Comparison of ENCODE assay signal across 11 cellular contexts in the genomic region with DNA sequence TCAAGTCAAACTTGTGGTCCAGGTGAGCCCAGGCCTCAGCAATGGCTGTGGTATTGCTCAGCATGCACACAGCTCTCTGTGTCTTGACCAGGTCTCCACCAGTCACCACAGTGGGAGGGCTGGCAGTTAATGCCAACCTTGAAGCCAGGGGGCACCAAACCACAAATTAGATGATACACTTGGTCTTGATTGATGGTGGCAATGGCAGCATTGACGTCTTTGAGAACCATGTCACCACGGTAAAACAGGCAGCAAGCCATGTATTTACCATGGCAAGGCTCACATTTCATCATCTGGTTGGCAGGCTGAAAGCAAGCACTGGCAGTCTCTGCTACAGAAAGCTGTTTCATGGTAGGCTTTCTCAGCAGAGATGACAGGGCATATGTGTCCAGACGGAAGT. TPM values are rescaled to one million over a fixed set of nuclear protein-coding genes. Genes with fewer than 3 reads are reported as not detected.
DNase-seq lines count a peak whose midpoint lies in the region; ATAC-seq, FAIRE-seq and TF ChIP-seq lines count a peak whose summit lies in the region.
"Had no signal": no experiment of that assay in that cellular context is flagged by ENCODE, and none has a peak within 500 bp of the region (broad histone marks: within the 10 kb centered on the region; RNA-seq: fewer than 3 reads in every experiment).

No MANE protein-coding gene starts in this region.

- no peak for FAIRE-seq in GM12892 (lab: Jason Lieb, UNC)

- H3K27me3 Mint-ChIP-seq in activated T-helper 17 cell treated with anti-CD3 and anti-CD28 coated beads, Interleukin-2, amount 50 U/mL, for 72 hours, result no peaks in the 10 kb centered on the region

- no peaks in the 10 kb centered on the region for H3K4me1 Mint-ChIP-seq in activated T-helper 17 cell treated with anti-CD3 and anti-CD28 coated beads, Interleukin-2, amount 50 U/mL, for 72 hours

- DNase-seq in SHP77 (lab: John Stamatoyannopoulos, UW), result peak; percentile 31 to 47
- no peak for DNase-seq in SHP77 treated with DMSO at 0.1 percent for 48 hours (lab: John Stamatoyannopoulos, UW)
- peak in 41 of 76 experiments; percentile 2 to 44 (median 17) for DNase-seq in HUDEP-2 (lab: John Stamatoyannopoulos, UW; ENCODE audit: unreplicated experiment in 76 of 76)
- no peak for DNase-seq in retinal pigment epithelial cell (ENCODE audit: low read depth)
- DNase-seq in GM12892 (ENCODE audit: insufficient read length), result no peak
- DNase-seq in G401 (ENCODE audit: low spot score), result no peak
- DNase-seq in ureter (ENCODE audit: low spot score), result no peak

- in situ Hi-C loops in G401 (cut with HindIII; ENCODE audit: low sequenced_read_pairs), result no loop called here

- no peak for TF ChIP-seq POLR2A in GM12892 (IDR thresholded peaks at IDR 0.05; ENCODE audit: low read depth, low read length)

- no peak overlapping the region for H3K27ac Mint-ChIP-seq in activated T-helper 17 cell treated with anti-CD3 and anti-CD28 coated beads, Interleukin-2, amount 50 U/mL, for 72 hours
- H3K27ac Mint-ChIP-seq: mesothelial cell of epicardium had no signal

- peak; percentile 40 for ATAC-seq in activated T-helper 17 cell treated with anti-CD3 and anti-CD28 coated beads, Interleukin-2, amount 50 U/mL, for 72 hours (replicated peaks)

- no peak overlapping the region for H3K4me3 Mint-ChIP-seq in activated T-helper 17 cell treated with anti-CD3 and anti-CD28 coated beads, Interleukin-2, amount 50 U/mL, for 72 hours
- H3K4me3 Mint-ChIP-seq: mesothelial cell of epicardium had no signal

- H3K4me3 ChIP-seq in retinal pigment epithelial cell (ENCODE audit: low read length), result no peak overlapping the region
- H3K4me3 ChIP-seq: BLaER1 treated with 17β-estradiol and CSF1 and Interleukin-3, amounts not matched to agents 10 nM and 100 nM; SJCRH30 had no signal

- H3K9me3 Mint-ChIP-seq in activated T-helper 17 cell treated with anti-CD3 and anti-CD28 coated beads, Interleukin-2, amount 50 U/mL, for 72 hours, result no peaks in the 10 kb centered on the region
- H3K9me3 Mint-ChIP-seq: mesothelial cell of epicardium had no signal

- peak; percentile 44 for TF ChIP-seq CTCF in retinal pigment epithelial cell (conservative IDR thresholded peaks at IDR 0.05; ENCODE audit: low read depth, low read length)

- no peaks in the 10 kb centered on the region for H3K36me3 Mint-ChIP-seq in activated T-helper 17 cell treated with anti-CD3 and anti-CD28 coated beads, Interleukin-2, amount 50 U/mL, for 72 hours (ENCODE audit: low read depth)
- H3K36me3 Mint-ChIP-seq: mesothelial cell of epicardium had no signal

RNA-seq across cellular contexts. Expression of a gene that starts 40.0 kb away (rescaled TPM):
- 1 to 10 TPM; 1.7 to 4.3 TPM for total RNA-seq in activated T-helper 17 cell treated with anti-CD3 and anti-CD28 coated beads, Interleukin-2, amount 50 U/mL, for 72 hours
- 1.5 TPM for polyA plus RNA-seq in GM12892 (2012; ENCODE audit: missing spikeins)
- 0.41 and 1.5 TPM in 2 replicates for total RNA-seq in G401 (2014; rRNA removed; shearing (Covaris generic))
- 1.8 TPM for total RNA-seq in ureter

Comparison
In these comparisons a context has a peak if more than half of its experiments do, and no peak if none do; other contexts are left out.
1. DNase-seq: peak in SHP77 (2 of 2) and HUDEP-2 (41 of 76); none in SHP77 treated with DMSO at 0.1 percent for 48 hours (single experiment), retinal pigment epithelial cell (single experiment), GM12892 (single experiment), G401 (single experiment) and ureter (single experiment).